1 cellular context compared by ENCODE assay signal in genomic region chr12:47672068-47672467, GRCh38.
TF ChIP-seq lines count a peak whose summit lies in the region.

No MANE protein-coding gene starts in this region.

TF ChIP-seq in GM12878, 131 proteins besides CTCF, POLR2A, EP300 and RAD21:
- no peak for TF ChIP-seq IRF4 (IDR thresholded peaks at IDR 0.05; ENCODE audit: low read depth, low read length)
- TF ChIP-seq JUNB (IDR thresholded peaks at IDR 0.05) = peak; percentile 41; the same call in 1 of the 2 replicates
